In genomic region chr1:32220746-32221580, GRCh38 we compare ENCODE assay signal across 8 cellular contexts. TPM values are rescaled to one million over a fixed set of nuclear protein-coding genes. Genes with fewer than 3 reads are reported as not detected.
DNase-seq lines count a peak whose midpoint lies in the region; ATAC-seq, FAIRE-seq and TF ChIP-seq lines count a peak whose summit lies in the region.

No MANE protein-coding gene starts in this region.

- no peak for ATAC-seq in stimulated activated naive CD8-positive, alpha-beta T cell treated with anti-CD3 and anti-CD28 coated beads, Interleukin-15, Interleukin-2, amounts not matched to agents 100 U/mL and 50 U/mL, for 24 hours
- ATAC-seq in GM12878 (peak; percentile 78), memory B cell (ENCODE audit: low read depth) (peak; percentile 63)

- in situ Hi-C loops in GM12878 (cut with MboI): no loop called here

- peak overlapping the region; percentile 92 for H3K4me3 Mint-ChIP-seq in stimulated activated naive CD8-positive, alpha-beta T cell treated with anti-CD3 and anti-CD28 coated beads, Interleukin-15, Interleukin-2, amounts not matched to agents 100 ng/mL and 50 ng/mL, for 24 hours
- H3K4me3 Mint-ChIP-seq in memory B cell: peak overlapping the region; percentile 98

- no peaks in the 10 kb centered on the region for H3K27me3 ChIP-seq in GM12878 (replicated peaks in 1 of 2; ENCODE audit: control insufficient read depth in 2 of 2, insufficient read depth in 2 of 2, low read length in 1 of 2)
- no peaks in the 10 kb centered on the region for H3K27me3 ChIP-seq in vagina

- intact Hi-C loops in GM12878 (cut with micrococcal nuclease; ENCODE audit: unreplicated experiment): no loop called here
- intact Hi-C loops in vagina (cut with DNase I): loop anchor here (10.0 kb wide), 1 partner anchor 174 kb away; the partner anchor contains the start of gene BSDC1

- TF ChIP-seq POLR2A in GM12878 (IDR thresholded peaks at IDR 0.05; ENCODE audit: low read depth, low read length) (no peak), vagina (IDR thresholded peaks at IDR 0.05) (no peak)

- H3K27ac ChIP-seq in GM12878 (ENCODE audit: control insufficient read depth, insufficient read depth) (no peak overlapping the region), vagina (peak overlapping the region; percentile 87)

- peaks cover 0 to 12% of the 10 kb centered on the region in 2 experiments for H3K36me3 ChIP-seq in GM12878 (ENCODE audit: control insufficient read depth in 2 of 2, insufficient read depth in 2 of 2, low read length in 1 of 2)
- peaks cover 0 to 28% of the 10 kb centered on the region in 2 donors for H3K36me3 ChIP-seq in vagina

- no peaks in the 10 kb centered on the region for H3K9me3 Mint-ChIP-seq in stimulated activated naive CD8-positive, alpha-beta T cell treated with anti-CD3 and anti-CD28 coated beads, Interleukin-15, Interleukin-2, amounts not matched to agents 100 ng/mL and 50 ng/mL, for 24 hours
- no peaks in the 10 kb centered on the region for H3K9me3 Mint-ChIP-seq in memory B cell

- RAD21 ChIA-PET in GM12878 (lab: Charles Lee; ENCODE audit: unreplicated experiment): interaction anchor here (0.7 to 2.0 kb wide), 9 partner anchors 9 to 115 kb away, joined by 3 to 10 read pairs (median 4); partner anchors contain the start of genes CCDC28B and MARCKSL1

- no peaks in the 10 kb centered on the region for H4K20me1 ChIP-seq in GM12878 (ENCODE audit: control insufficient read depth, insufficient read depth)

- BruUV-seq in GM12878 (replicated peaks; lab: Mats Ljungman, UMichigan): no TSS peak

- CTCF ChIA-PET in GM12878 (lab: Yijun Ruan, JAX): interaction anchor here (0.7 to 6.0 kb wide), 8 partner anchors 13 to 192 kb away, joined by 3 to 46 read pairs (median 4); partner anchors contain the start of genes FAM167B and HDAC1

- H3K36me3 Mint-ChIP-seq in stimulated activated naive CD8-positive, alpha-beta T cell treated with anti-CD3 and anti-CD28 coated beads, Interleukin-15, Interleukin-2, amounts not matched to agents 100 ng/mL and 50 ng/mL, for 24 hours (ENCODE audit: low read depth): peaks cover 35% of the 10 kb centered on the region
- H3K36me3 Mint-ChIP-seq in memory B cell: peaks cover 19% of the 10 kb centered on the region

- H3K4me3 ChIP-seq in GM12878 (peak overlapping the region; percentile 89), vagina (peak overlapping the region; percentile 92 to 95)

- H2AFZ ChIP-seq in GM12878 (ENCODE audit: control insufficient read depth, low read depth, low read length): no peak overlapping the region

- peaks cover 12% of the 10 kb centered on the region for H3K4me1 ChIP-seq in GM12878 (ENCODE audit: control insufficient read depth, insufficient read depth, low read length)
- peaks cover 28% of the 10 kb centered on the region for H3K4me1 ChIP-seq in vagina

- peak overlapping the region; percentile 92 for H3K4me2 ChIP-seq in GM12878 (ENCODE audit: control insufficient read depth, insufficient read depth)

- DNase-seq in stimulated activated naive CD8-positive, alpha-beta T cell treated with anti-CD3 and anti-CD28 coated beads, Interleukin-15, Interleukin-2, amounts not matched to agents 100 U/mL and 50 U/mL, for 24 hours: no peak
- peak; percentile 35 for DNase-seq in GM12878 (ENCODE audit: low read depth, low spot score)
- DNase-seq in memory B cell (ENCODE audit: low spot score in 2 of 2): no peak
- DNase-seq in vagina (ENCODE audit: extremely low spot score in 2 of 2): no peak
- DNase-seq in D721Med (ENCODE audit: insufficient read length, low spot score): no peak
- no peak for DNase-seq in HuH-7.5 (ENCODE audit: low spot score)
- no peak for DNase-seq in COR-L47 (lab: John Stamatoyannopoulos, UW)

- TF ChIP-seq RAD21 in GM12878 (IDR thresholded peaks at IDR 0.05; ENCODE audit: insufficient read depth, low read depth, low read length): no peak

- POLR2A ChIA-PET in GM12878 (lab: Charles Lee): interaction anchor here (0.6 to 1.3 kb wide), 5 partner anchors 19 to 101 kb away, joined by 3 to 5 read pairs (median 4); partner anchors contain the start of gene LCK

- no peak for TF ChIP-seq EP300 in GM12878 (IDR thresholded peaks at IDR 0.05; ENCODE audit: borderline replicate concordance in 1 of 2, control insufficient read depth in 1 of 2, low read depth in 2 of 2, low read length in 2 of 2)

- peaks cover 38% of the 10 kb centered on the region for H3K4me1 Mint-ChIP-seq in stimulated activated naive CD8-positive, alpha-beta T cell treated with anti-CD3 and anti-CD28 coated beads, Interleukin-15, Interleukin-2, amounts not matched to agents 100 ng/mL and 50 ng/mL, for 24 hours (ENCODE audit: low read depth)
- H3K4me1 Mint-ChIP-seq in memory B cell: peaks cover 22% of the 10 kb centered on the region

- FAIRE-seq in GM12878 (lab: Jason Lieb, UNC): no peak
- no peak for FAIRE-seq in D721Med (lab: Jason Lieb, UNC)

- 50% methylated on average over 4 of the region's 4 CpGs for WGBS in GM12878 (ENCODE audit: insufficient coverage, insufficient replicate concordance, low lambda C conversion rate, missing lambda C conversion rate)

- H3K9ac ChIP-seq in GM12878 (ENCODE audit: control insufficient read depth, insufficient read depth, low read length): peak overlapping the region; percentile 99

- peaks cover 29% of the 10 kb centered on the region for H3K79me2 ChIP-seq in GM12878 (ENCODE audit: control insufficient read depth, insufficient read depth, low read length)

- H3K27ac Mint-ChIP-seq in stimulated activated naive CD8-positive, alpha-beta T cell treated with anti-CD3 and anti-CD28 coated beads, Interleukin-15, Interleukin-2, amounts not matched to agents 100 ng/mL and 50 ng/mL, for 24 hours: peak overlapping the region; percentile 93
- H3K27ac Mint-ChIP-seq in memory B cell: peak overlapping the region; percentile 97

- SMC1A ChIA-PET in GM12878 (lab: Charles Lee; ENCODE audit: uncharacterized antibody, unreplicated experiment): interaction anchor here (0.6 to 2.0 kb wide), 12 partner anchors 17 to 174 kb away, joined by 3 to 11 read pairs (median 3); partner anchors contain the start of genes BSDC1, CCDC28B, FAM167B and HDAC1

- TF ChIP-seq CTCF in GM12878 (IDR thresholded peaks at IDR 0.05 in 2 of 3, conservative IDR thresholded peaks at IDR 0.05 in 1 of 3; ENCODE audit: control insufficient read depth in 2 of 3, extremely low read depth in 1 of 3, insufficient read depth in 1 of 3, low read depth in 3 of 3, low read length in 3 of 3) (no peak), vagina (IDR thresholded peaks at IDR 0.05) (no peak), D721Med (IDR thresholded peaks at IDR 0.05; ENCODE audit: insufficient read depth, missing control alignments) (no peak)

- no peaks in the 10 kb centered on the region for H3K27me3 Mint-ChIP-seq in stimulated activated naive CD8-positive, alpha-beta T cell treated with anti-CD3 and anti-CD28 coated beads, Interleukin-15, Interleukin-2, amounts not matched to agents 100 ng/mL and 50 ng/mL, for 24 hours
- H3K27me3 Mint-ChIP-seq in memory B cell: no peaks in the 10 kb centered on the region

- H3K9me3 ChIP-seq in GM12878 (replicated peaks; ENCODE audit: control insufficient read depth, insufficient read depth, low read length) (no peaks in the 10 kb centered on the region), vagina (no peaks in the 10 kb centered on the region)

RNA-seq across cellular contexts. Expression of gene TMEM234, which starts 1.2 kb away (rescaled TPM):
- total RNA-seq in GM12878 (2013; cell fraction: nucleolus; rRNA removed): 45.3 and 48.5 TPM in 2 replicates
- total RNA-seq in GM12878 (2014; rRNA removed) (8.1 and 8.8 TPM in 2 replicates), GM12878 (2014; rRNA removed; fragmentation: Illumina TruSeq; extraction: Trizol) (4.8 and 5.2 TPM in 2 replicates), GM12878 (2021) (6.2 and 10.9 TPM in 2 replicates), vagina (8.3 TPM)
- 6.0 TPM for polyA plus RNA-seq in GM12878 (2011; ENCODE audit: low read depth)
- polyA plus RNA-seq in GM12878 (2011; rRNA removed) (3.8 and 5.1 TPM in 2 replicates), GM12878 (2014; fragmentation: Illumina TruSeq; extraction: Trizol) (4.5 and 6.0 TPM in 2 replicates), GM12878 (2014; fragmentation: Nextera tagmentation; extraction: Ambion mirVana) (1 to 10 TPM; 2.9 to 4.5 TPM), GM12878 (2014; rRNA removed) (6.8 and 10.7 TPM in 2 replicates), GM12878 (2016; fragmentation: Nextera tagmentation; extraction: Ambion mirVana) (1 to 10 TPM; 8.6 TPM)
- 5.5 and 6.8 TPM in 2 replicates for polyA plus RNA-seq in GM12878 (2011; cell fraction: cytosol; rRNA removed)
- 41.0 and 47.4 TPM in 2 replicates for polyA plus RNA-seq in GM12878 (2011; cell fraction: nucleus; rRNA removed)
- polyA plus RNA-seq in GM12878 (2012): 9.3 and 10.1 TPM in 2 replicates
- polyA minus RNA-seq in GM12878 (2011; rRNA and poly(A)+ RNA removed): 12.0 and 17.4 TPM in 2 replicates
- polyA minus RNA-seq in GM12878 (2011; cell fraction: cytosol; rRNA and poly(A)+ RNA removed): 3.2 and 5.1 TPM in 2 replicates
- 14.7 and 19.6 TPM in 2 replicates for polyA minus RNA-seq in GM12878 (2011; cell fraction: nucleus; rRNA and poly(A)+ RNA removed)

RNA-seq across cellular contexts. Expression of gene EIF3I, which starts 1.2 kb away (rescaled TPM):
- total RNA-seq in GM12878 (2013; cell fraction: nucleolus; rRNA removed): 24.1 and 25.0 TPM in 2 replicates
- 293 and 313 TPM in 2 replicates for total RNA-seq in GM12878 (2014; rRNA removed)
- total RNA-seq in GM12878 (2014; rRNA removed; fragmentation: Illumina TruSeq; extraction: Trizol): 302 and 305 TPM in 2 replicates
- total RNA-seq in GM12878 (2021): 208 and 211 TPM in 2 replicates
- polyA plus RNA-seq in GM12878 (2011; ENCODE audit: low read depth): 407 TPM
- 235 and 374 TPM in 2 replicates for polyA plus RNA-seq in GM12878 (2011; rRNA removed)
- polyA plus RNA-seq in GM12878 (2011; cell fraction: cytosol; rRNA removed): 589 and 658 TPM in 2 replicates
- polyA plus RNA-seq in GM12878 (2011; cell fraction: nucleus; rRNA removed): 65.9 and 123 TPM in 2 replicates
- polyA plus RNA-seq in GM12878 (2012): 194 and 212 TPM in 2 replicates
- polyA plus RNA-seq in GM12878 (2014; fragmentation: Illumina TruSeq; extraction: Trizol): 457 and 499 TPM in 2 replicates
- polyA plus RNA-seq in GM12878 (2014; fragmentation: Nextera tagmentation; extraction: Ambion mirVana): 100 to 1,000 TPM; 572 to 606 TPM
- polyA plus RNA-seq in GM12878 (2014; rRNA removed): 293 and 306 TPM in 2 replicates
- 100 to 1,000 TPM; 342 to 362 TPM for polyA plus RNA-seq in GM12878 (2016; fragmentation: Nextera tagmentation; extraction: Ambion mirVana)
- polyA minus RNA-seq in GM12878 (2011; rRNA and poly(A)+ RNA removed): 425 and 517 TPM in 2 replicates
- 107 and 134 TPM in 2 replicates for polyA minus RNA-seq in GM12878 (2011; cell fraction: cytosol; rRNA and poly(A)+ RNA removed)
- polyA minus RNA-seq in GM12878 (2011; cell fraction: nucleus; rRNA and poly(A)+ RNA removed): 30.1 and 58.2 TPM in 2 replicates
- 164 TPM for total RNA-seq in vagina

RNA-seq across cellular contexts. Expression of gene DCDC2B, which starts 12.1 kb away (rescaled TPM):
- not detected in 2 replicates for total RNA-seq in GM12878 (2013; cell fraction: nucleolus; rRNA removed)
- total RNA-seq in GM12878 (2014; rRNA removed) (not detected in 2 replicates), GM12878 (2014; rRNA removed; fragmentation: Illumina TruSeq; extraction: Trizol) (not detected in 2 replicates), GM12878 (2021) (0.13 and 0.15 TPM in 2 replicates), vagina (not detected)
- polyA plus RNA-seq in GM12878 (2011; ENCODE audit: low read depth): not detected
- polyA plus RNA-seq in GM12878 (2011; rRNA removed) (not detected in 2 replicates), GM12878 (2014; fragmentation: Illumina TruSeq; extraction: Trizol) (not detected in 2 replicates), GM12878 (2014; fragmentation: Nextera tagmentation; extraction: Ambion mirVana) (not detected), GM12878 (2014; rRNA removed) (not detected in 2 replicates), GM12878 (2016; fragmentation: Nextera tagmentation; extraction: Ambion mirVana) (under 1 TPM; 0.12 to 0.21 TPM)
- polyA plus RNA-seq in GM12878 (2011; cell fraction: cytosol; rRNA removed): not detected in 2 replicates
- polyA plus RNA-seq in GM12878 (2011; cell fraction: nucleus; rRNA removed): 0.18 and 0.25 TPM in 2 replicates
- polyA plus RNA-seq in GM12878 (2012): 0.14 and 0.17 TPM in 2 replicates
- polyA minus RNA-seq in GM12878 (2011; rRNA and poly(A)+ RNA removed): not detected in 2 replicates
- polyA minus RNA-seq in GM12878 (2011; cell fraction: cytosol; rRNA and poly(A)+ RNA removed): not detected in 2 replicates
- polyA minus RNA-seq in GM12878 (2011; cell fraction: nucleus; rRNA and poly(A)+ RNA removed): 0.19 TPM in 1 of 2 replicates, not detected in the other

RNA-seq across cellular contexts. Expression of gene IQCC, which starts 15.5 kb away (rescaled TPM):
- 7.0 and 8.8 TPM in 2 replicates for total RNA-seq in GM12878 (2013; cell fraction: nucleolus; rRNA removed)
- total RNA-seq in GM12878 (2014; rRNA removed) (5.1 and 5.2 TPM in 2 replicates), GM12878 (2014; rRNA removed; fragmentation: Illumina TruSeq; extraction: Trizol) (5.3 and 5.6 TPM in 2 replicates), GM12878 (2021) (2.9 and 3.3 TPM in 2 replicates), vagina (not detected)
- polyA plus RNA-seq in GM12878 (2011; ENCODE audit: low read depth): 1.0 TPM
- polyA plus RNA-seq in GM12878 (2011; rRNA removed) (3.1 and 4.1 TPM in 2 replicates), GM12878 (2014; fragmentation: Illumina TruSeq; extraction: Trizol) (6.8 and 7.5 TPM in 2 replicates), GM12878 (2014; fragmentation: Nextera tagmentation; extraction: Ambion mirVana) (1 to 10 TPM; 2.1 to 3.8 TPM), GM12878 (2014; rRNA removed) (5.5 and 6.4 TPM in 2 replicates), GM12878 (2016; fragmentation: Nextera tagmentation; extraction: Ambion mirVana) (1 to 10 TPM; 4.8 to 5.1 TPM)
- polyA plus RNA-seq in GM12878 (2011; cell fraction: cytosol; rRNA removed): 3.7 and 5.7 TPM in 2 replicates
- 6.7 and 8.0 TPM in 2 replicates for polyA plus RNA-seq in GM12878 (2011; cell fraction: nucleus; rRNA removed)
- polyA plus RNA-seq in GM12878 (2012): 2.3 and 2.4 TPM in 2 replicates
- 3.1 and 5.3 TPM in 2 replicates for polyA minus RNA-seq in GM12878 (2011; rRNA and poly(A)+ RNA removed)
- polyA minus RNA-seq in GM12878 (2011; cell fraction: cytosol; rRNA and poly(A)+ RNA removed): 1.1 and 1.6 TPM in 2 replicates
- polyA minus RNA-seq in GM12878 (2011; cell fraction: nucleus; rRNA and poly(A)+ RNA removed): 4.1 and 6.5 TPM in 2 replicates

RNA-seq across cellular contexts. Expression of gene CCDC28B, which starts 20.6 kb away (rescaled TPM):
- 43.6 and 44.7 TPM in 2 replicates for total RNA-seq in GM12878 (2013; cell fraction: nucleolus; rRNA removed)
- total RNA-seq in GM12878 (2014; rRNA removed) (95.9 and 101 TPM in 2 replicates), GM12878 (2014; rRNA removed; fragmentation: Illumina TruSeq; extraction: Trizol) (57.3 and 66.2 TPM in 2 replicates), GM12878 (2021) (87.1 and 89.7 TPM in 2 replicates), vagina (2.9 TPM)
- 25.9 TPM for polyA plus RNA-seq in GM12878 (2011; ENCODE audit: low read depth)
- polyA plus RNA-seq in GM12878 (2011; rRNA removed) (66.2 and 91.5 TPM in 2 replicates), GM12878 (2014; fragmentation: Illumina TruSeq; extraction: Trizol) (14.2 and 48.9 TPM in 2 replicates), GM12878 (2014; fragmentation: Nextera tagmentation; extraction: Ambion mirVana) (10 to 100 TPM; 10.5 to 29.8 TPM), GM12878 (2014; rRNA removed) (102 and 111 TPM in 2 replicates), GM12878 (2016; fragmentation: Nextera tagmentation; extraction: Ambion mirVana) (100 to 1,000 TPM; 127 to 135 TPM)
- 150 and 206 TPM in 2 replicates for polyA plus RNA-seq in GM12878 (2011; cell fraction: cytosol; rRNA removed)
- polyA plus RNA-seq in GM12878 (2011; cell fraction: nucleus; rRNA removed): 89.4 and 110 TPM in 2 replicates
- polyA plus RNA-seq in GM12878 (2012): 67.5 and 79.9 TPM in 2 replicates
- 32.7 and 85.5 TPM in 2 replicates for polyA minus RNA-seq in GM12878 (2011; rRNA and poly(A)+ RNA removed)
- 30.9 and 31.1 TPM in 2 replicates for polyA minus RNA-seq in GM12878 (2011; cell fraction: cytosol; rRNA and poly(A)+ RNA removed)
- polyA minus RNA-seq in GM12878 (2011; cell fraction: nucleus; rRNA and poly(A)+ RNA removed): 16.8 and 33.4 TPM in 2 replicates
